In the genomic region with DNA sequence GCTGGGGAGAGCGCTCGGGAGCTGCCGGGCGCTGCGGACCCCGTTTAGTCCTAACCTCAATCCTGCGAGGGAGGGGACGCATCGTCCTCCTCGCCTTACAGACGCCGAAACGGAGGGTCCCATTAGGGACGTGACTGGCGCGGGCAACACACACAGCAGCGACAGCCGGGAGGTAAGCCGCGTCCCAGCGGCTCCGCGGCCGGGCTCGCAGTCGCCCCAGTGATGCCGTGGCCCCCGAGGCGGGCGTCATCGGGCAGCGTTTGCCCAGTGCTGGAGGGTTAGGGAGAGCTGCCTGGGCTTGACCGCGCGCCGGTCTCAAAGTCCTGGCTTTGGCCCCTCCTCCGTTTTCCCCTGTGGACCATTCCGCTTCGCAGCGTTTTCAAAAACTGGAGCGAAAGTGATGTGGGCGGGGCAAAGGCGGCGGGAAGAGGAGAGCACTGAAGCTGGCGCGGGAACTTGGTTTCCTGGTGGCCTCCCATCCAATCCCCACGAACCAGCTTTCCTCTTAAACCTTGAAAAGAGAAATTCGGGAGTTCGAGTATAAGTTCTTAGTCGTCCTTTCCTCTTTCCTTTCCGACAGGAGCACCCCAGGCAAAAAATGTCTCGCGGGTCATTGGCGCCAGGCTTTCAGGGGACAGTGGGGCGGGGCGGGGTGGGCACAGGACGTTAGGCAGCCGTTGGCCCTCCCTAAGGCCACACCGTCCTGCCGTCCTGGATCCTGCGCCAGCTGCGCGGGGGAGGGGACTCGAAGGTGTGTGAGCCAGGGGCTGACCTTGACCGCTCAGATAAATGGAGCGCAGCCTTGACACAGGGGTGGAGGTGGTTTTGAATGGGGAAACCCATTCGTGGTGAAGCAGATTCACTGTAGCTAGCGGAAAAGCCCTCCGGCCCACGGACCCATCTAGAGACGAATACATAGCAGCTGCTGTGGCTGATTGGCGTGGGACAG, we compare ENCODE assay signal across 1 cellular context.
TF ChIP-seq lines count a peak whose summit lies in the region.

No MANE protein-coding gene starts in this region.

TF ChIP-seq in HEK293, 187 proteins besides CTCF, POLR2A, EP300 and RAD21 (continued from another document):
- TF ChIP-seq, protein P1, sequence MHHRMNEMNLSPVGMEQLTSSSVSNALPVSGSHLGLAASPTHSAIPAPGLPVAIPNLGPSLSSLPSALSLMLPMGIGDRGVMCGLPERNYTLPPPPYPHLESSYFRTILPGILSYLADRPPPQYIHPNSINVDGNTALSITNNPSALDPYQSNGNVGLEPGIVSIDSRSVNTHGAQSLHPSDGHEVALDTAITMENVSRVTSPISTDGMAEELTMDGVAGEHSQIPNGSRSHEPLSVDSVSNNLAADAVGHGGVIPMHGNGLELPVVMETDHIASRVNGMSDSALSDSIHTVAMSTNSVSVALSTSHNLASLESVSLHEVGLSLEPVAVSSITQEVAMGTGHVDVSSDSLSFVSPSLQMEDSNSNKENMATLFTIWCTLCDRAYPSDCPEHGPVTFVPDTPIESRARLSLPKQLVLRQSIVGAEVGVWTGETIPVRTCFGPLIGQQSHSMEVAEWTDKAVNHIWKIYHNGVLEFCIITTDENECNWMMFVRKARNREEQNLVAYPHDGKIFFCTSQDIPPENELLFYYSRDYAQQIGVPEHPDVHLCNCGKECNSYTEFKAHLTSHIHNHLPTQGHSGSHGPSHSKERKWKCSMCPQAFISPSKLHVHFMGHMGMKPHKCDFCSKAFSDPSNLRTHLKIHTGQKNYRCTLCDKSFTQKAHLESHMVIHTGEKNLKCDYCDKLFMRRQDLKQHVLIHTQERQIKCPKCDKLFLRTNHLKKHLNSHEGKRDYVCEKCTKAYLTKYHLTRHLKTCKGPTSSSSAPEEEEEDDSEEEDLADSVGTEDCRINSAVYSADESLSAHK (tag by site-specific recombination; IDR thresholded peaks at IDR 0.05) = peak; percentile 28; the same call in 1 of the 2 replicates
- TF ChIP-seq, protein P2, sequence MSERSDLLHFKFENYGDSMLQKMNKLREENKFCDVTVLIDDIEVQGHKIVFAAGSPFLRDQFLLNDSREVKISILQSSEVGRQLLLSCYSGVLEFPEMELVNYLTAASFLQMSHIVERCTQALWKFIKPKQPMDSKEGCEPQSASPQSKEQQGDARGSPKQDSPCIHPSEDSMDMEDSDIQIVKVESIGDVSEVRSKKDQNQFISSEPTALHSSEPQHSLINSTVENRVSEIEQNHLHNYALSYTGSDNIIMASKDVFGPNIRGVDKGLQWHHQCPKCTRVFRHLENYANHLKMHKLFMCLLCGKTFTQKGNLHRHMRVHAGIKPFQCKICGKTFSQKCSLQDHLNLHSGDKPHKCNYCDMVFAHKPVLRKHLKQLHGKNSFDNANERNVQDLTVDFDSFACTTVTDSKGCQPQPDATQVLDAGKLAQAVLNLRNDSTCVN (tag by site-specific recombination; optimal IDR thresholded peaks at IDR 0.05) = peak; percentile 55
- TF ChIP-seq ZNF747 (tag by site-specific recombination; IDR thresholded peaks at IDR 0.05) (no peak), FEZF1 (tag by site-specific recombination; IDR thresholded peaks at IDR 0.05) (no peak), ZNF341 (tag by site-specific recombination; IDR thresholded peaks at IDR 0.05; ENCODE audit: low read depth) (no peak), ZNF626 (tag by site-specific recombination; IDR thresholded peaks at IDR 0.05) (no peak), ZNF837 (tag by site-specific recombination; IDR thresholded peaks at IDR 0.05) (0 out of 2 replicates have a peak, but pooled peaks have one; percentile 44), ZNF600 (tag by site-specific recombination; IDR thresholded peaks at IDR 0.05) (no peak; the same call in 1 of the 2 replicates), GLI4 (tag by site-specific recombination; IDR thresholded peaks at IDR 0.05) (peak; percentile 70; the same call in 1 of the 2 replicates)
- TF ChIP-seq, protein P3, sequence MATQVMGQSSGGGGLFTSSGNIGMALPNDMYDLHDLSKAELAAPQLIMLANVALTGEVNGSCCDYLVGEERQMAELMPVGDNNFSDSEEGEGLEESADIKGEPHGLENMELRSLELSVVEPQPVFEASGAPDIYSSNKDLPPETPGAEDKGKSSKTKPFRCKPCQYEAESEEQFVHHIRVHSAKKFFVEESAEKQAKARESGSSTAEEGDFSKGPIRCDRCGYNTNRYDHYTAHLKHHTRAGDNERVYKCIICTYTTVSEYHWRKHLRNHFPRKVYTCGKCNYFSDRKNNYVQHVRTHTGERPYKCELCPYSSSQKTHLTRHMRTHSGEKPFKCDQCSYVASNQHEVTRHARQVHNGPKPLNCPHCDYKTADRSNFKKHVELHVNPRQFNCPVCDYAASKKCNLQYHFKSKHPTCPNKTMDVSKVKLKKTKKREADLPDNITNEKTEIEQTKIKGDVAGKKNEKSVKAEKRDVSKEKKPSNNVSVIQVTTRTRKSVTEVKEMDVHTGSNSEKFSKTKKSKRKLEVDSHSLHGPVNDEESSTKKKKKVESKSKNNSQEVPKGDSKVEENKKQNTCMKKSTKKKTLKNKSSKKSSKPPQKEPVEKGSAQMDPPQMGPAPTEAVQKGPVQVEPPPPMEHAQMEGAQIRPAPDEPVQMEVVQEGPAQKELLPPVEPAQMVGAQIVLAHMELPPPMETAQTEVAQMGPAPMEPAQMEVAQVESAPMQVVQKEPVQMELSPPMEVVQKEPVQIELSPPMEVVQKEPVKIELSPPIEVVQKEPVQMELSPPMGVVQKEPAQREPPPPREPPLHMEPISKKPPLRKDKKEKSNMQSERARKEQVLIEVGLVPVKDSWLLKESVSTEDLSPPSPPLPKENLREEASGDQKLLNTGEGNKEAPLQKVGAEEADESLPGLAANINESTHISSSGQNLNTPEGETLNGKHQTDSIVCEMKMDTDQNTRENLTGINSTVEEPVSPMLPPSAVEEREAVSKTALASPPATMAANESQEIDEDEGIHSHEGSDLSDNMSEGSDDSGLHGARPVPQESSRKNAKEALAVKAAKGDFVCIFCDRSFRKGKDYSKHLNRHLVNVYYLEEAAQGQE (tag by site-specific recombination; IDR thresholded peaks at IDR 0.05) = no peak; the same call in 1 of the 2 replicates
- TF ChIP-seq, protein P4, sequence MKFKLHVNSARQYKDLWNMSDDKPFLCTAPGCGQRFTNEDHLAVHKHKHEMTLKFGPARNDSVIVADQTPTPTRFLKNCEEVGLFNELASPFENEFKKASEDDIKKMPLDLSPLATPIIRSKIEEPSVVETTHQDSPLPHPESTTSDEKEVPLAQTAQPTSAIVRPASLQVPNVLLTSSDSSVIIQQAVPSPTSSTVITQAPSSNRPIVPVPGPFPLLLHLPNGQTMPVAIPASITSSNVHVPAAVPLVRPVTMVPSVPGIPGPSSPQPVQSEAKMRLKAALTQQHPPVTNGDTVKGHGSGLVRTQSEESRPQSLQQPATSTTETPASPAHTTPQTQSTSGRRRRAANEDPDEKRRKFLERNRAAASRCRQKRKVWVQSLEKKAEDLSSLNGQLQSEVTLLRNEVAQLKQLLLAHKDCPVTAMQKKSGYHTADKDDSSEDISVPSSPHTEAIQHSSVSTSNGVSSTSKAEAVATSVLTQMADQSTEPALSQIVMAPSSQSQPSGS (tag by site-specific recombination; IDR thresholded peaks at IDR 0.05; ENCODE audit: low read depth) = no peak
- TF ChIP-seq, protein P5, sequence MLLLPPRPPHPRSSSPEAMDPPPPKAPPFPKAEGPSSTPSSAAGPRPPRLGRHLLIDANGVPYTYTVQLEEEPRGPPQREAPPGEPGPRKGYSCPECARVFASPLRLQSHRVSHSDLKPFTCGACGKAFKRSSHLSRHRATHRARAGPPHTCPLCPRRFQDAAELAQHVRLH (tag by site-specific recombination; IDR thresholded peaks at IDR 0.05) = 0 out of 2 replicates have a peak, but pooled peaks have one; percentile 21
- TF ChIP-seq, protein P6, sequence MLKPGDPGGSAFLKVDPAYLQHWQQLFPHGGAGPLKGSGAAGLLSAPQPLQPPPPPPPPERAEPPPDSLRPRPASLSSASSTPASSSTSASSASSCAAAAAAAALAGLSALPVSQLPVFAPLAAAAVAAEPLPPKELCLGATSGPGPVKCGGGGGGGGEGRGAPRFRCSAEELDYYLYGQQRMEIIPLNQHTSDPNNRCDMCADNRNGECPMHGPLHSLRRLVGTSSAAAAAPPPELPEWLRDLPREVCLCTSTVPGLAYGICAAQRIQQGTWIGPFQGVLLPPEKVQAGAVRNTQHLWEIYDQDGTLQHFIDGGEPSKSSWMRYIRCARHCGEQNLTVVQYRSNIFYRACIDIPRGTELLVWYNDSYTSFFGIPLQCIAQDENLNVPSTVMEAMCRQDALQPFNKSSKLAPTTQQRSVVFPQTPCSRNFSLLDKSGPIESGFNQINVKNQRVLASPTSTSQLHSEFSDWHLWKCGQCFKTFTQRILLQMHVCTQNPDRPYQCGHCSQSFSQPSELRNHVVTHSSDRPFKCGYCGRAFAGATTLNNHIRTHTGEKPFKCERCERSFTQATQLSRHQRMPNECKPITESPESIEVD (tag by site-specific recombination; IDR thresholded peaks at IDR 0.05) = no peak
